1 cellular context compared by ENCODE assay signal in genomic region chr19:3479819-3480215, GRCh38.
TF ChIP-seq lines count a peak whose summit lies in the region.

No MANE protein-coding gene starts in this region.

TF ChIP-seq in GM12878, 131 proteins besides CTCF, POLR2A, EP300 and RAD21:
- TF ChIP-seq JUNB (IDR thresholded peaks at IDR 0.05) (no peak), PRDM15 (CRISPR knock-in tag; IDR thresholded peaks at IDR 0.05) (no peak), ZBTB11 (CRISPR knock-in tag; IDR thresholded peaks at IDR 0.05) (no peak), SUPT20H (IDR thresholded peaks at IDR 0.05; ENCODE audit: borderline replicate concordance, control insufficient read depth, low read depth, low read length) (no peak), NRF1 (conservative IDR thresholded peaks at IDR 0.05; ENCODE audit: low read depth, low read length) (no peak), RAD51 (IDR thresholded peaks at IDR 0.05) (no peak), CUX1 (IDR thresholded peaks at IDR 0.05; ENCODE audit: insufficient replicate concordance, low read depth, low read length) (no peak), RELA (IDR thresholded peaks at IDR 0.05; ENCODE audit: borderline replicate concordance, partially characterized antibody) (no peak), IKZF1 (conservative IDR thresholded peaks at IDR 0.05) (no peak), MAX (IDR thresholded peaks at IDR 0.05; ENCODE audit: low read depth, low read length) (no peak), CEBPZ (IDR thresholded peaks at IDR 0.05; ENCODE audit: low read depth, low read length) (no peak), SMC3 (IDR thresholded peaks at IDR 0.05; ENCODE audit: borderline replicate concordance, low read length) (no peak), SIX5 (IDR thresholded peaks at IDR 0.05; ENCODE audit: low read depth, low read length, severe bottlenecking) (no peak), ATF2 (IDR thresholded peaks at IDR 0.05; ENCODE audit: low read length) (no peak), E4F1 (IDR thresholded peaks at IDR 0.05; ENCODE audit: borderline replicate concordance, partially characterized antibody) (no peak), E2F4 (IDR thresholded peaks at IDR 0.05; ENCODE audit: low read depth, low read length) (no peak), CREB1 (IDR thresholded peaks at IDR 0.05; ENCODE audit: low read depth) (no peak), IRF3 (IDR thresholded peaks at IDR 0.05) (no peak)
